Comparison of ENCODE assay signal across 14 cellular contexts in the genomic region with DNA sequence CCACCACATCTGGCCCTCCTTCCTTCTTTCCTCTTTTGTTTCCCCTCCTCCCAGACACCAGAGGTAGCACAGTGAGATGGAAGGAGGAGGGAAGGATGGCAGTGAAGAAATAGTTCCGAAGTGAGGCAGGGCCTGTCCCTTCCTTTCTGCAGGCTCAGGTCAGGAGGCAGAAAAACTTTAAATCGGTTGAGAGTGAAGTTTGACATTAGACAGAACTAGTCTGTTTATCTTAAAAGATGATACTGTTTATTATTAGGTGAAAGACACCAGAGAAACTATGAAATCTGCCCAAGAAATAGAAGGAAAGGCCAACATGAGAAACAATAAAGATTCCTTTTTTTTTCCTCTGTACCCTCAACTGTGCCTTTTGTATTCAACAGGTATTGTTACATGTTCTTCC.
DNase-seq lines count a peak whose midpoint lies in the region; ATAC-seq and TF ChIP-seq lines count a peak whose summit lies in the region.
"Had no signal": no experiment of that assay in that cellular context is flagged by ENCODE, and none has a peak within 500 bp of the region (broad histone marks: within the 10 kb centered on the region; RNA-seq: fewer than 3 reads in every experiment).

No MANE protein-coding gene starts in this region.

- ATAC-seq in SK-N-SH treated with all-trans-retinoic acid at 6 μM for 48 hours (peak; percentile 21; the same call in 1 of the 3 replicates), GM21528 (IDR thresholded peaks at IDR 0.05; ENCODE audit: low FRiP score, unreplicated experiment) (no peak)

- no peak overlapping the region for H3K18ac ChIP-seq in mesenchymal stem cell (ENCODE audit: low read depth in 1 of 2, low read length in 2 of 2)

- H2BK15ac ChIP-seq in mesenchymal stem cell (ENCODE audit: low read depth, poor library complexity, severe bottlenecking) = no peak overlapping the region

- TF ChIP-seq EP300 in SK-N-SH (IDR thresholded peaks at IDR 0.05; ENCODE audit: borderline replicate concordance in 1 of 2, low read depth in 1 of 2, low read length in 1 of 2) = no peak

- H3K14ac ChIP-seq in mesenchymal stem cell (ENCODE audit: low read length in 2 of 2) = no peak overlapping the region

- no peak overlapping the region for H2AFZ ChIP-seq in SK-N-SH (ENCODE audit: low read depth)
- no peak overlapping the region for H2AFZ ChIP-seq in mesenchymal stem cell (ENCODE audit: low read depth, low read length)
- no peak overlapping the region for H2AFZ ChIP-seq in OCI-LY7 (ENCODE audit: low read length)

- intact Hi-C loops in OCI-LY7 (cut with micrococcal nuclease; ENCODE audit: unreplicated experiment) = no loop called here

- no peak overlapping the region for H2AK5ac ChIP-seq in mesenchymal stem cell (ENCODE audit: low read length, severe bottlenecking)

- DNase-seq in SK-N-SH = no peak
- DNase-seq in M059J (ENCODE audit: low read depth) = peak; percentile 23
- peak; percentile 29 for DNase-seq in mesenchymal stem cell
- no peak for DNase-seq in NCI-H146 treated with DMSO at 0.1 percent for 48 hours (lab: John Stamatoyannopoulos, UW; ENCODE audit: unreplicated experiment)
- DNase-seq in activated gamma-delta T cell treated with Interleukin-2 at 50 U/mL for 16 hours = no peak
- DNase-seq in OCI-LY7 (ENCODE audit: low spot score) = no peak
- DNase-seq: AML-193; Caco-2; CD8-positive, alpha-beta memory T cell; DND-41 had no signal

- no peak overlapping the region for H2BK12ac ChIP-seq in mesenchymal stem cell (ENCODE audit: low read length in 2 of 2)

- no peaks in the 10 kb centered on the region for H3K79me1 ChIP-seq in mesenchymal stem cell (replicated peaks; ENCODE audit: low read length, poor library complexity, severe bottlenecking)

- H3K27ac ChIP-seq in SK-N-SH (ENCODE audit: low read depth in 2 of 2, low read length in 1 of 2) = no peak overlapping the region; a peak in 1 of 4 replicates
- no peak overlapping the region for H3K27ac ChIP-seq in mesenchymal stem cell (ENCODE audit: low read length, poor library complexity, severe bottlenecking)
- no peak overlapping the region for H3K27ac ChIP-seq in OCI-LY7 (ENCODE audit: low read depth, low read length, poor library complexity, severe bottlenecking)
- H3K27ac ChIP-seq: 22Rv1, BLaER1 had no signal

- CTCF ChIA-PET in SK-N-SH (lab: Yijun Ruan, JAX) = no interaction called here
- CTCF ChIA-PET in OCI-LY7 (lab: Charles Lee; ENCODE audit: unreplicated experiment) = no interaction called here

- H3K4ac ChIP-seq in mesenchymal stem cell (ENCODE audit: low read depth in 1 of 2, low read length in 2 of 2) = no peak overlapping the region

- no peak overlapping the region for H3K4me3 ChIP-seq in SK-N-SH (ENCODE audit: low read depth in 2 of 2, low read length in 1 of 2)
- H3K4me3 ChIP-seq in mesenchymal stem cell (ENCODE audit: insufficient read depth in 1 of 2, low read depth in 1 of 2, low read length in 2 of 2) = no peak overlapping the region
- H3K4me3 ChIP-seq in OCI-LY7 (ENCODE audit: low read depth, low read length, poor library complexity, severe bottlenecking) = no peak overlapping the region
- H3K4me3 ChIP-seq: BLaER1 had no signal

- H3K27me3 ChIP-seq in SK-N-SH (ENCODE audit: insufficient read depth) (no peaks in the 10 kb centered on the region), mesenchymal stem cell (ENCODE audit: control insufficient read depth in 1 of 2, insufficient read depth in 1 of 2, low read length in 2 of 2) (no peaks in the 10 kb centered on the region)
- H3K27me3 ChIP-seq: BLaER1 had no signal

- no peak overlapping the region for H4K91ac ChIP-seq in mesenchymal stem cell (ENCODE audit: low read length)

- H3K9me3 ChIP-seq in SK-N-SH (no peaks in the 10 kb centered on the region), mesenchymal stem cell (ENCODE audit: control insufficient read depth, low read length) (no peaks in the 10 kb centered on the region), OCI-LY7 (ENCODE audit: low read length) (no peaks in the 10 kb centered on the region)
- H3K9me3 ChIP-seq: BLaER1, Caco-2 had no signal

- H4K8ac ChIP-seq in mesenchymal stem cell (ENCODE audit: low read length) = no peak overlapping the region

- H4K20me1 ChIP-seq in SK-N-SH (ENCODE audit: insufficient read depth) = no peaks in the 10 kb centered on the region
- H4K20me1 ChIP-seq in OCI-LY7 (ENCODE audit: insufficient read depth, low read length) = no peaks in the 10 kb centered on the region
- H4K20me1 ChIP-seq: BLaER1 had no signal

- no peak overlapping the region for H3K23ac ChIP-seq in mesenchymal stem cell (ENCODE audit: low read length in 2 of 2)

- BruUV-seq in OCI-LY7 (replicated peaks; lab: Mats Ljungman, UMichigan) = no TSS peak

- H3K4me1 ChIP-seq in SK-N-SH (ENCODE audit: control insufficient read depth in 1 of 2, insufficient read depth in 2 of 2, low read depth in 1 of 2, low read length in 1 of 2) (peaks cover 0 to 20% of the 10 kb centered on the region in 2 experiments; a peak in 1 of 4 replicates), mesenchymal stem cell (ENCODE audit: control insufficient read depth, insufficient read depth, low read depth, low read length) (no peaks in the 10 kb centered on the region), OCI-LY7 (ENCODE audit: insufficient read depth, low read length, poor library complexity, severe bottlenecking) (no peaks in the 10 kb centered on the region)
- H3K4me1 ChIP-seq: BLaER1, Caco-2 had no signal

- TF ChIP-seq RAD21 in SK-N-SH (IDR thresholded peaks at IDR 0.05; ENCODE audit: low read length) = no peak

- H3K9ac ChIP-seq in SK-N-SH (no peak overlapping the region), mesenchymal stem cell (ENCODE audit: low read length) (no peak overlapping the region)
- H3K9ac ChIP-seq: BLaER1 had no signal

- no peak overlapping the region for H3K4me2 ChIP-seq in SK-N-SH
- no peak overlapping the region for H3K4me2 ChIP-seq in mesenchymal stem cell (ENCODE audit: low read length, poor library complexity, severe bottlenecking)
- H3K4me2 ChIP-seq in OCI-LY7 (ENCODE audit: low read length) = no peak overlapping the region
- H3K4me2 ChIP-seq: BLaER1 had no signal

- no peak overlapping the region for H2BK5ac ChIP-seq in mesenchymal stem cell (ENCODE audit: low read depth, low read length, poor library complexity, severe bottlenecking)

- H3K79me2 ChIP-seq in SK-N-SH (ENCODE audit: insufficient read depth) (no peaks in the 10 kb centered on the region), OCI-LY7 (ENCODE audit: insufficient read depth, low read depth, low read length) (no peaks in the 10 kb centered on the region)

- TF ChIP-seq CTCF in SK-N-SH (IDR thresholded peaks at IDR 0.05) (no peak), OCI-LY7 (conservative IDR thresholded peaks at IDR 0.05; ENCODE audit: low read length) (no peak)

- H3K9me2 ChIP-seq in SK-N-SH = no peaks in the 10 kb centered on the region
- H3K9me2 ChIP-seq in OCI-LY7 (ENCODE audit: insufficient read depth, low read length) = no peaks in the 10 kb centered on the region

- 34% methylated on average over 2 of the region's 2 CpGs for WGBS in SK-N-SH (ENCODE audit: low lambda C conversion rate)
- whole genome bisulfite sequencing in mesenchymal stem cell = 27% methylated on average over 2 of the region's 2 CpGs

- H3F3A ChIP-seq in SK-N-SH (replicated peaks; ENCODE audit: insufficient read depth) = peaks cover 16% of the 10 kb centered on the region

- POLR2A ChIA-PET in SK-N-SH (lab: Yijun Ruan, JAX) = no interaction called here
- POLR2A ChIA-PET in OCI-LY7 (lab: Charles Lee) = no interaction called here

- no peaks in the 10 kb centered on the region for H3K36me3 ChIP-seq in SK-N-SH (replicated peaks in 1 of 2; ENCODE audit: control insufficient read depth in 1 of 2, insufficient read depth in 2 of 2, low read length in 1 of 2)
- H3K36me3 ChIP-seq in mesenchymal stem cell (ENCODE audit: control insufficient read depth in 1 of 2, insufficient read depth in 2 of 2, low read depth in 1 of 2, low read length in 2 of 2) = no peaks in the 10 kb centered on the region
- no peaks in the 10 kb centered on the region for H3K36me3 ChIP-seq in OCI-LY7 (ENCODE audit: insufficient read depth, low read length)
- H3K36me3 ChIP-seq: BLaER1 had no signal

- no peak overlapping the region for H2BK120ac ChIP-seq in mesenchymal stem cell (ENCODE audit: low read depth, low read length)

TF ChIP-seq in SK-N-SH treated with all-trans-retinoic acid at 6 μM for 48 hours, 23 proteins besides CTCF, POLR2A, EP300 and RAD21 (continues in another document):
- no peak for TF ChIP-seq CSDC2 (CRISPR knock-in tag; IDR thresholded peaks at IDR 0.05)
- no peak for TF ChIP-seq PPARA (CRISPR knock-in tag; IDR thresholded peaks at IDR 0.05; ENCODE audit: borderline replicate concordance)
- no peak for TF ChIP-seq SNAI2 (CRISPR knock-in tag; IDR thresholded peaks at IDR 0.05)
- TF ChIP-seq ZFP3 (CRISPR knock-in tag; IDR thresholded peaks at IDR 0.05) = no peak
- no peak for TF ChIP-seq OSR1 (CRISPR knock-in tag; IDR thresholded peaks at IDR 0.05)
- TF ChIP-seq ESRRG (CRISPR knock-in tag; IDR thresholded peaks at IDR 0.05) = no peak
- TF ChIP-seq ARNTL (CRISPR knock-in tag; IDR thresholded peaks at IDR 0.05; ENCODE audit: borderline replicate concordance, low read depth) = no peak
- TF ChIP-seq ZNF70 (CRISPR knock-in tag; IDR thresholded peaks at IDR 0.05) = no peak
- no peak for TF ChIP-seq ZC3H10 (CRISPR knock-in tag; IDR thresholded peaks at IDR 0.05)

TF ChIP-seq in SK-N-SH, 30 proteins besides CTCF, POLR2A, EP300 and RAD21 (continues in another document):
- TF ChIP-seq RXRA (IDR thresholded peaks at IDR 0.05; ENCODE audit: borderline replicate concordance, low read depth) (no peak), YY1 (IDR thresholded peaks at IDR 0.05; ENCODE audit: low read depth) (no peak), FOXJ3 (CRISPR knock-in tag; IDR thresholded peaks at IDR 0.05) (no peak)

Comparison
In these comparisons a context has a peak if more than half of its experiments do, and no peak if none do; other contexts are left out.
1. DNase-seq: peak in M059J (single experiment) and mesenchymal stem cell (single experiment); none in SK-N-SH (single experiment), NCI-H146 treated with DMSO at 0.1 percent for 48 hours (single experiment), activated gamma-delta T cell treated with Interleukin-2 at 50 U/mL for 16 hours (single experiment) and OCI-LY7 (single experiment).